ENCODE assay signal across 24 cellular contexts in genomic region chr4:136768213-136768924, GRCh38.
"Had no signal": no experiment of that assay in that cellular context is flagged by ENCODE, and none has a peak within 500 bp of the region (broad histone marks: within the 10 kb centered on the region; RNA-seq: fewer than 3 reads in every experiment).

No MANE protein-coding gene starts in this region.

- H3K9me3 ChIP-seq: ovary, psoas muscle, upper lobe of right lung had no signal

- H3K9me3 Mint-ChIP-seq: activated CD4-positive, alpha-beta memory T cell treated with anti-CD3 and anti-CD28 coated beads for 36 hours; activated naive CD4-positive, alpha-beta T cell treated with anti-CD3 and anti-CD28 coated beads, Interleukin-2, amount 10 ng/mL, durations not matched to agents 7 days and 5 days; dendritic cell treated with granulocyte-macrophage colony-stimulating factor and Interleukin-4, amounts not matched to agents 40 ng/mL and 50 ng/mL, for 4 days had no signal

- H3K27me3 Mint-ChIP-seq: activated CD4-positive, alpha-beta memory T cell treated with anti-CD3 and anti-CD28 coated beads for 36 hours; activated naive CD4-positive, alpha-beta T cell treated with anti-CD3 and anti-CD28 coated beads, Interleukin-2, amount 10 ng/mL, durations not matched to agents 7 days and 5 days; dendritic cell treated with granulocyte-macrophage colony-stimulating factor and Interleukin-4, amounts not matched to agents 40 ng/mL and 50 ng/mL, for 4 days; naive thymus-derived CD8-positive, alpha-beta T cell had no signal

- H3K4me1 Mint-ChIP-seq: activated naive CD4-positive, alpha-beta T cell treated with anti-CD3 and anti-CD28 coated beads, Interleukin-2, amount 10 ng/mL, durations not matched to agents 7 days and 5 days; mesothelial cell of epicardium; naive thymus-derived CD8-positive, alpha-beta T cell had no signal

- H3K27ac Mint-ChIP-seq: activated CD4-positive, alpha-beta memory T cell treated with anti-CD3 and anti-CD28 coated beads for 36 hours; activated naive CD4-positive, alpha-beta T cell treated with anti-CD3 and anti-CD28 coated beads, Interleukin-2, amount 10 ng/mL, durations not matched to agents 7 days and 5 days; dendritic cell treated with granulocyte-macrophage colony-stimulating factor and Interleukin-4, amounts not matched to agents 40 ng/mL and 50 ng/mL, for 4 days; mesothelial cell of epicardium; naive thymus-derived CD8-positive, alpha-beta T cell had no signal

- H3K4me1 ChIP-seq: psoas muscle, upper lobe of right lung had no signal

- H3K4me3 Mint-ChIP-seq: activated CD4-positive, alpha-beta memory T cell treated with anti-CD3 and anti-CD28 coated beads for 36 hours; activated naive CD4-positive, alpha-beta T cell treated with anti-CD3 and anti-CD28 coated beads, Interleukin-2, amount 10 ng/mL, durations not matched to agents 7 days and 5 days; dendritic cell treated with granulocyte-macrophage colony-stimulating factor and Interleukin-4, amounts not matched to agents 40 ng/mL and 50 ng/mL, for 4 days; mesothelial cell of epicardium; naive thymus-derived CD8-positive, alpha-beta T cell had no signal

- H3K36me3 Mint-ChIP-seq: activated CD4-positive, alpha-beta memory T cell treated with anti-CD3 and anti-CD28 coated beads for 36 hours; activated naive CD4-positive, alpha-beta T cell treated with anti-CD3 and anti-CD28 coated beads, Interleukin-2, amount 10 ng/mL, durations not matched to agents 7 days and 5 days; mesothelial cell of epicardium; naive thymus-derived CD8-positive, alpha-beta T cell had no signal

- DNase-seq: activated CD4-positive, alpha-beta memory T cell treated with anti-CD3 and anti-CD28 coated beads for 36 hours; activated CD4-positive, alpha-beta T cell treated with anti-CD3 and anti-CD28 coated beads for 48 hours; activated effector memory CD4-positive, alpha-beta T cell treated with anti-CD3 and anti-CD28 coated beads, Interleukin-2, amount 50 U/mL, for 16 hours; activated naive CD4-positive, alpha-beta T cell treated with anti-CD3 and anti-CD28 coated beads, Interleukin-2, amount 10 ng/mL, durations not matched to agents 7 days and 5 days; activated T-cell treated with anti-CD3 and anti-CD28 coated beads, Interleukin-2, amount 50 U/mL, for 48 hours; effector CD8-positive, alpha-beta T cell; foreskin melanocyte; glutamatergic neuron; hippocampal formation; left ventricle myocardium superior; mammary epithelial cell; naive thymus-derived CD8-positive, alpha-beta T cell; ovary; psoas muscle; right cardiac atrium; stimulated activated CD4-positive, alpha-beta T cell treated with anti-CD3 and anti-CD28 coated beads, Interleukin-12 subunit alpha, Interleukin-12 subunit beta, amount 100 ng/mL, for 4 hours; stimulated activated CD4-positive, alpha-beta T cell treated with anti-CD3 and anti-CD28 coated beads, Interleukin-4, amount 100 ng/mL, for 4 hours; stimulated activated naive CD8-positive, alpha-beta T cell treated with anti-CD3 and anti-CD28 coated beads, Interleukin-15, Interleukin-2, amounts not matched to agents 100 U/mL and 50 U/mL, for 24 hours; T1000; upper lobe of right lung had no signal

- H3K4me3 ChIP-seq: cardiac muscle cell, ovary, psoas muscle, upper lobe of right lung had no signal

- H3K27me3 ChIP-seq: cardiac muscle cell, ovary, upper lobe of right lung had no signal

- H3K36me3 ChIP-seq: cardiac muscle cell, ovary, upper lobe of right lung had no signal

- H3K27ac ChIP-seq: cardiac muscle cell, ovary, psoas muscle, upper lobe of right lung had no signal

- ATAC-seq: esophagus mucosa; left ventricle myocardium superior; naive thymus-derived CD8-positive, alpha-beta T cell; psoas muscle; right cardiac atrium; stimulated activated naive CD8-positive, alpha-beta T cell treated with anti-CD3 and anti-CD28 coated beads, Interleukin-15, Interleukin-2, amounts not matched to agents 100 U/mL and 50 U/mL, for 24 hours; upper lobe of right lung had no signal
